Comparison of ENCODE assay signal across 1 cellular context in the genomic region with DNA sequence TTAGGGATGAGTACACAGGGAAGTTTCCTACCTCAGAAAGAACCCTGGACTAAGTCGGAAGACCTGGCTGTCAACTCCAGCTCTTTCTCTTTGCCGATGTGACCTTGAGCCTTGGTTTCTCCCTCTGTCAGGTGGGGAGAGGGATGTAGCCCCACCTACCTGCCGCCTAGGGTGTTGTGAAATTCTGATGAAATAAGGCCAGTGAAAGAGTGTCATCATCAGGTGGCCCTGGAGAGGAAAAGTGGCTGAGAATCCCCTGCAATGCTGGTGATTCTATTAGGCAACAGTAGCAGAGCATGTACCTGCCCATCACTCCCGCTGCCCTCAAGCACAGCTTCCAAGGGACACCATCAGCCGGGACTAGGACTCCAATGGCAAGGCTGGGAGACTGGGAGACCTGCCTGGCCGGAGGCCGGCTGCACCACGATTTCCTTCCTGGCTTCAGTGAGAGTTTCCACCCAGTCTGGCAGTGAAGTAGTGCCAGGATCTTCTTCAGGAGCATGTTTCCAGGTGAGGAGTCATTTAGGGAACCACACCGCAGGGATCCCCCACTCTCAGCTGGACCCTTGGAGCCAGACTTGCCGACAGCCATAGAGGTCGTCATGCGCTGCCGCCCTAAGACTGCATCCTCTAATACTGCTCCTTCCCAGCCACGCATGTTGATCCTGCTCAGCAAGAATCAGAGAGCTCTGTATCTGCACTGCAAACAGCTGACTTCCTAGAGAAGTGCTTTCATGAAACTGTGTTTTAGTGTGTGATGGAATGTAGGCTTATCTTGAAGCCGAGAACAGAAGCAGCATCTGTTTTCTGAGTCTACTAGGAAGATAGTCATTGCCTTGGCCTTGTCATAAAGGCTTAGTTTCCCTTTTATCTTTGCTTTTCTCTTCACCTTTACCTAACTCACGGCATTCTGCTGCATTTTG.
TF ChIP-seq lines count a peak whose summit lies in the region.

No MANE protein-coding gene starts in this region.

TF ChIP-seq in IMR-90, 13 proteins besides CTCF, POLR2A, EP300 and RAD21:
- peak; percentile 38; the same call in 1 of the 2 replicates for TF ChIP-seq CEBPB (IDR thresholded peaks at IDR 0.05; ENCODE audit: low read depth, low read length)
- TF ChIP-seq, protein P1, sequence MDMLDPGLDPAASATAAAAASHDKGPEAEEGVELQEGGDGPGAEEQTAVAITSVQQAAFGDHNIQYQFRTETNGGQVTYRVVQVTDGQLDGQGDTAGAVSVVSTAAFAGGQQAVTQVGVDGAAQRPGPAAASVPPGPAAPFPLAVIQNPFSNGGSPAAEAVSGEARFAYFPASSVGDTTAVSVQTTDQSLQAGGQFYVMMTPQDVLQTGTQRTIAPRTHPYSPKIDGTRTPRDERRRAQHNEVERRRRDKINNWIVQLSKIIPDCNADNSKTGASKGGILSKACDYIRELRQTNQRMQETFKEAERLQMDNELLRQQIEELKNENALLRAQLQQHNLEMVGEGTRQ (IDR thresholded peaks at IDR 0.05; ENCODE audit: low read depth, low read length) = no peak
